In the genomic region with DNA sequence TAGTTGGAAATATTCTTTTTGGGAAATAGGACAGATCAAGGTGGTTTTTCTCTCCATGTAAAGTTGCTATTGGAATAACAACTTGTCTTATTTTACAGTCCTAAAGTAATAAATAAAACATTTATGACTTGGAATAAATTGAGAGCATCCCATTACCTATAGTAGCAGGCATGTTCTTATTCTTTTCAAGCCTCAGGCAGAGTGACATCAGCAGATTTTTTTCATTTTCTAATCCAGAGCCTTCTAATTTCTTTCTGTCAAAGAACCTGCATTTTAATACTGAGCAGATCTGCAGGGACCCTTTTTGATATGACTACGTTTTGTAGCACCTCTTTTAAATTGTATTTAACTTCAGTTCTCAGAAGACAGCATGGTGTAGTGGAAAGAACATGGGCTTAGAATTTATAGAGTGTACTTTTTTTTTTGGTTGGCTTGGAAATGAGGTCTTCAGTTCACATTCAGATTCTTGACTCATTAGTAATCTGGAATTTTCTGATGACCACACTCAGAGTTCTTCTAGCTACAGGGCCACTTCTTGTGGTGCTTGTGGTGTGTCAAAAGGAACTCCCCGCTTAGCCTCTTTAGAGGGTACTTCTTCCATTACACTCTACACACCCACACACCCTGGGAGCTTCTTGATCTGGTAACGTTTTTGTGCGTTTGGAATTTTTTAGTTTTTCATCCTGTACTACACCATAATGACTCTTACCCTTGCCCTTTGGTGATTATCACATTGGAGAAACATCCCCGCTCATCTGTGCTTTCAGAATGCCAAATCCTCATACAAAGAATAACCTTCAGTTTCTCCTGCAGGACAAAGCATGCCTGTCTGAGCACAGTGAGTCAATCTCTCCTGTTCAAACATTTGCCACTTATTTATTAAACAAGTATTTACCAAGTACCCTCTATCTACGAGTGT, we compare ENCODE assay signal across 8 cellular contexts. TPM values are rescaled to one million over a fixed set of nuclear protein-coding genes. Genes with fewer than 3 reads are reported as not detected.
DNase-seq lines count a peak whose midpoint lies in the region; ATAC-seq and TF ChIP-seq lines count a peak whose summit lies in the region.

No MANE protein-coding gene starts in this region.

- no peaks in the 10 kb centered on the region for H3K27me3 Mint-ChIP-seq in mesothelial cell of epicardium (ENCODE audit: low read depth)

- H3K27ac Mint-ChIP-seq in mesothelial cell of epicardium = no peak overlapping the region

- H3K36me3 Mint-ChIP-seq in mesothelial cell of epicardium = peaks cover 33% of the 10 kb centered on the region

- H3K9me3 Mint-ChIP-seq in mesothelial cell of epicardium = peaks cover 8% of the 10 kb centered on the region

- peak; percentile 57 for ATAC-seq in GM21576 (IDR thresholded peaks at IDR 0.05; ENCODE audit: unreplicated experiment)

- H3K4me3 Mint-ChIP-seq in mesothelial cell of epicardium = no peak overlapping the region

- DNase-seq in GM04504 (ENCODE audit: low read depth) (peak; percentile 56), LHCN-M2 (ENCODE audit: low read depth) (peak; percentile 95), epidermal melanocyte (ENCODE audit: insufficient read length, low spot score) (peak; percentile 34), NCI-H526 (lab: John Stamatoyannopoulos, UW) (no peak), mesothelial cell of epicardium (ENCODE audit: low spot score in 2 of 2, unreplicated experiment in 2 of 2) (no peak), NCI-H1048 (lab: John Stamatoyannopoulos, UW) (no peak)
- peak; percentile 37 to 38 for DNase-seq in stimulated activated CD8-positive, alpha-beta memory T cell treated with anti-CD3 and anti-CD28 coated beads, Interleukin-2, amount 100 ng/mL, for 48 hours (ENCODE audit: low read depth in 2 of 2)

- H3K4me1 Mint-ChIP-seq in mesothelial cell of epicardium = peaks cover 9% of the 10 kb centered on the region

- no peak for TF ChIP-seq CTCF in mesothelial cell of epicardium (IDR thresholded peaks at IDR 0.05; ENCODE audit: unreplicated experiment)

RNA-seq across cellular contexts. Expression of a gene that starts 34.6 kb away (rescaled TPM):
- total RNA-seq in LHCN-M2 (2014; rRNA removed) (30.9 and 31.1 TPM in 2 replicates), mesothelial cell of epicardium (31.1 to 35.1 TPM (median 35.0 TPM) in 3 replicates)
- polyA plus RNA-seq in LHCN-M2 (2012) = 13.4 TPM

Comparison
In these comparisons a context has a peak if more than half of its experiments do, and no peak if none do; other contexts are left out.
1. DNase-seq: peak in GM04504 (single experiment), LHCN-M2 (single experiment), epidermal melanocyte (single experiment) and stimulated activated CD8-positive, alpha-beta memory T cell treated with anti-CD3 and anti-CD28 coated beads, Interleukin-2, amount 100 ng/mL, for 48 hours (2 of 2); none in NCI-H526 (0 of 2), mesothelial cell of epicardium (0 of 2) and NCI-H1048 (single experiment).